Comparison of ENCODE assay signal across 22 cellular contexts in genomic region chr2:15745329-15745728, GRCh38.
"Had no signal": no experiment of that assay in that cellular context is flagged by ENCODE, and none has a peak within 500 bp of the region (broad histone marks: within the 10 kb centered on the region; RNA-seq: fewer than 3 reads in every experiment).

No MANE protein-coding gene starts in this region.

- H3K4me3 ChIP-seq: SJCRH30 had no signal

- DNase-seq: activated CD4-positive, alpha-beta T cell treated with anti-CD3 and anti-CD28 coated beads for 48 hours; activated CD4-positive, alpha-beta T cell treated with anti-CD3 and anti-CD28 coated beads, Interleukin-2, amount 50 U/mL, for 4 hours; activated CD4-positive, CD25-positive, alpha-beta regulatory T cell treated with anti-CD3 and anti-CD28 coated beads, Interleukin-2, amount 50 U/mL, for 72 hours; activated CD8-positive, alpha-beta memory T cell treated with anti-CD3 and anti-CD28 coated beads, Interleukin-2, amount 50 U/mL, for 48 hours; activated CD8-positive, alpha-beta T cell treated with anti-CD3 and anti-CD28 coated beads, Interleukin-2, amount 10 ng/mL, durations not matched to agents 7 days and 5 days; activated naive CD8-positive, alpha-beta T cell treated with anti-CD3 and anti-CD28 coated beads, Interleukin-2, amount 50 U/mL, for 24 hours; activated T-cell treated with anti-CD3 and anti-CD28 coated beads, Interleukin-2, amount 50 U/mL, for 1 hour; amygdala; brain microvascular endothelial cell; NCI-H1092 treated with DMSO at 0.1 percent for 48 hours; NCI-H1417 treated with DMSO at 0.1 percent for 48 hours; NCI-H1694; NCI-H2029 treated with DMSO at 0.1 percent for 48 hours; NCI-H345; NCI-H510A; NCI-H526 treated with DMSO at 0.1 percent for 48 hours; NCI-H82; OCI-M1; RPMI8226; SW 1271 had no signal

- H3K27me3 ChIP-seq: brain microvascular endothelial cell, SJCRH30 had no signal

- H3K27ac ChIP-seq: brain microvascular endothelial cell, KMS-11, SJCRH30 had no signal

- H3K9ac ChIP-seq: KMS-11 had no signal

- H3K4me2 ChIP-seq: KMS-11 had no signal

- H3K36me3 ChIP-seq: brain microvascular endothelial cell, SJCRH30 had no signal
